ENCODE assay signal across 1 cellular context in the genomic region with DNA sequence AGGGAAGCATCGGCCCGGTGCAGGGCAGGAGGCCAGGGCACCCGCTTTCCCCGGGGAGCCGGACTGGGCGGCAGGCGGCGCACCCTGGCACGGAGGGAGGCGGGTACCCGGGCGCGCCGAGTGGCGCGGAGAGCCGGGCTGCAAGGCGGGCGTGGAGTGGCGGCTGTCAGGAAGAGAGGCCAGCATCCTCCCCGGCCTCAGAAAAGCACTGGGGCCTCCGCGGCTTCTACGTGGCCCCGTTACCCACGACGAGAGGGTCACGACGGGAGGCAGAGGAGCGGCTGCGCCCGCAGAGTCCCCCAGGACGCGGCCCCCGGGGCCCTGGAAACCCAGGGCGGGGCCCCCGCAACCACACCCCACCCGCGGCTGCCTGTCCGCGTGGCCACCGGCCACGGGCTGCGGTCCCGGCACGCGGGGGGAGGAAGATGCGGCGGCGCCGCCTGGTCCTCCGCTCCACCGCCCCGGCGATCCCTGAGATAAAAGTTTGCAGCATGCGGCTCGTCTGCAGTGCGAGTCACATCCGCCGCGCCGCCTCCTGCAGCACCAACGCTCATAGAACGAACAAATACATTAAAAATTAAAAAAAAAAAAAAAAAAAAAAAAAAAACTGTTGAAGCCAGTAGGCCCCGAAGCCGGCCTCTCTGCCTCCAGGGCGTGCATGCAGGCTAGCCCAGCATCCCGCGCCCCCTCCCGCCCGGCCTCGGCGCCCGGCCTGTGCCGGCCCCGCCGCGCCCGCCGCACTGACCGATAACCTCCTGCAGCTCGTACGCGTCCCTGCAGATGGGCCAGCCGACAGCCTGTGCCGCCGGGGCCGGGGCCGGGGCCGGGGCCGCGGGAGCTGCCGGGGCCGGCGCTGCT.
TF ChIP-seq lines count a peak whose summit lies in the region.

No MANE protein-coding gene starts in this region.

TF ChIP-seq in H1, 55 proteins besides CTCF, POLR2A, EP300 and RAD21 (continued from another document):
- TF ChIP-seq, protein P1, sequence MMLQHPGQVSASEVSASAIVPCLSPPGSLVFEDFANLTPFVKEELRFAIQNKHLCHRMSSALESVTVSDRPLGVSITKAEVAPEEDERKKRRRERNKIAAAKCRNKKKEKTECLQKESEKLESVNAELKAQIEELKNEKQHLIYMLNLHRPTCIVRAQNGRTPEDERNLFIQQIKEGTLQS (IDR thresholded peaks at IDR 0.05; ENCODE audit: insufficient read depth, low read depth, low read length) = no peak
- TF ChIP-seq CTBP2 (IDR thresholded peaks at IDR 0.05; ENCODE audit: borderline replicate concordance, insufficient read depth, insufficient read length, low read length) (no peak), RXRA (IDR thresholded peaks at IDR 0.05; ENCODE audit: insufficient read depth, low read depth, low read length) (no peak), SUZ12 (IDR thresholded peaks at IDR 0.05; ENCODE audit: low read length) (no peak), CHD2 (IDR thresholded peaks at IDR 0.05; ENCODE audit: low read length) (no peak), EGR1 (IDR thresholded peaks at IDR 0.05; ENCODE audit: borderline replicate concordance, low read depth, low read length) (no peak), CBX5 (IDR thresholded peaks at IDR 0.05; ENCODE audit: low read depth, low read length) (no peak), CHD1 (IDR thresholded peaks at IDR 0.05; ENCODE audit: low read depth, low read length) (no peak), RBBP5 (IDR thresholded peaks at IDR 0.05; ENCODE audit: borderline replicate concordance, low read depth, low read length) (peak; percentile 74; the same call in 1 of the 2 replicates), YY1 (IDR thresholded peaks at IDR 0.05; ENCODE audit: low read depth, low read length) (no peak), MAFK (IDR thresholded peaks at IDR 0.05; ENCODE audit: low read depth, low read length) (no peak), SRF (IDR thresholded peaks at IDR 0.05; ENCODE audit: low read depth, low read length) (no peak), CREB1 (IDR thresholded peaks at IDR 0.05) (no peak), NANOG (IDR thresholded peaks at IDR 0.05; ENCODE audit: insufficient read depth, low read depth, low read length, poor library complexity, severe bottlenecking) (no peak), TBP (IDR thresholded peaks at IDR 0.05; ENCODE audit: low read depth, low read length) (no peak), BACH1 (IDR thresholded peaks at IDR 0.05; ENCODE audit: low read length) (0 out of 2 replicates have a peak, but pooled peaks have one; percentile 26), POU5F1 (IDR thresholded peaks at IDR 0.05; ENCODE audit: low read depth, low read length) (no peak), EZH2 (IDR thresholded peaks at IDR 0.05; ENCODE audit: low read depth, low read length, severe bottlenecking) (no peak), JUND (IDR thresholded peaks at IDR 0.05; ENCODE audit: low read length) (no peak), TCF12 (IDR thresholded peaks at IDR 0.05; ENCODE audit: low read depth, low read length) (no peak), KDM4A (IDR thresholded peaks at IDR 0.05; ENCODE audit: low read depth, low read length, severe bottlenecking) (peak; percentile 84), KDM5A (IDR thresholded peaks at IDR 0.05; ENCODE audit: low read length) (no peak), SP4 (IDR thresholded peaks at IDR 0.05; ENCODE audit: low read length) (no peak), HDAC6 (IDR thresholded peaks at IDR 0.05; ENCODE audit: low read depth, low read length) (no peak), NRF1 (IDR thresholded peaks at IDR 0.05; ENCODE audit: low read depth, low read length) (no peak), GABPA (IDR thresholded peaks at IDR 0.05; ENCODE audit: borderline replicate concordance, insufficient read depth, low read length) (no peak), SP1 (IDR thresholded peaks at IDR 0.05; ENCODE audit: low read depth, low read length) (no peak), TAF7 (optimal IDR thresholded peaks at IDR 0.05; ENCODE audit: borderline replicate concordance, low read depth, low read length) (no peak), FOSL1 (IDR thresholded peaks at IDR 0.05; ENCODE audit: insufficient read depth, low read depth, low read length) (no peak), SIRT6 (IDR thresholded peaks at IDR 0.05; ENCODE audit: low read length) (no peak), SP2 (IDR thresholded peaks at IDR 0.05; ENCODE audit: low read length) (no peak), CEBPB (IDR thresholded peaks at IDR 0.05; ENCODE audit: low read depth, low read length) (no peak), HDAC2 (IDR thresholded peaks at IDR 0.05; ENCODE audit: borderline replicate concordance in 1 of 2, low read depth in 2 of 2, low read length in 2 of 2) (peak; percentile 21 to 78; a peak in 2 of 4 replicates)
- TF ChIP-seq, protein P2, sequence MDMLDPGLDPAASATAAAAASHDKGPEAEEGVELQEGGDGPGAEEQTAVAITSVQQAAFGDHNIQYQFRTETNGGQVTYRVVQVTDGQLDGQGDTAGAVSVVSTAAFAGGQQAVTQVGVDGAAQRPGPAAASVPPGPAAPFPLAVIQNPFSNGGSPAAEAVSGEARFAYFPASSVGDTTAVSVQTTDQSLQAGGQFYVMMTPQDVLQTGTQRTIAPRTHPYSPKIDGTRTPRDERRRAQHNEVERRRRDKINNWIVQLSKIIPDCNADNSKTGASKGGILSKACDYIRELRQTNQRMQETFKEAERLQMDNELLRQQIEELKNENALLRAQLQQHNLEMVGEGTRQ (IDR thresholded peaks at IDR 0.05; ENCODE audit: low read length) = no peak
- TF ChIP-seq, protein P3, sequence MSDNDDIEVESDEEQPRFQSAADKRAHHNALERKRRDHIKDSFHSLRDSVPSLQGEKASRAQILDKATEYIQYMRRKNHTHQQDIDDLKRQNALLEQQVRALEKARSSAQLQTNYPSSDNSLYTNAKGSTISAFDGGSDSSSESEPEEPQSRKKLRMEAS (IDR thresholded peaks at IDR 0.05) = peak; percentile 44; the same call in 1 of the 2 replicates
- TF ChIP-seq, protein P4, sequence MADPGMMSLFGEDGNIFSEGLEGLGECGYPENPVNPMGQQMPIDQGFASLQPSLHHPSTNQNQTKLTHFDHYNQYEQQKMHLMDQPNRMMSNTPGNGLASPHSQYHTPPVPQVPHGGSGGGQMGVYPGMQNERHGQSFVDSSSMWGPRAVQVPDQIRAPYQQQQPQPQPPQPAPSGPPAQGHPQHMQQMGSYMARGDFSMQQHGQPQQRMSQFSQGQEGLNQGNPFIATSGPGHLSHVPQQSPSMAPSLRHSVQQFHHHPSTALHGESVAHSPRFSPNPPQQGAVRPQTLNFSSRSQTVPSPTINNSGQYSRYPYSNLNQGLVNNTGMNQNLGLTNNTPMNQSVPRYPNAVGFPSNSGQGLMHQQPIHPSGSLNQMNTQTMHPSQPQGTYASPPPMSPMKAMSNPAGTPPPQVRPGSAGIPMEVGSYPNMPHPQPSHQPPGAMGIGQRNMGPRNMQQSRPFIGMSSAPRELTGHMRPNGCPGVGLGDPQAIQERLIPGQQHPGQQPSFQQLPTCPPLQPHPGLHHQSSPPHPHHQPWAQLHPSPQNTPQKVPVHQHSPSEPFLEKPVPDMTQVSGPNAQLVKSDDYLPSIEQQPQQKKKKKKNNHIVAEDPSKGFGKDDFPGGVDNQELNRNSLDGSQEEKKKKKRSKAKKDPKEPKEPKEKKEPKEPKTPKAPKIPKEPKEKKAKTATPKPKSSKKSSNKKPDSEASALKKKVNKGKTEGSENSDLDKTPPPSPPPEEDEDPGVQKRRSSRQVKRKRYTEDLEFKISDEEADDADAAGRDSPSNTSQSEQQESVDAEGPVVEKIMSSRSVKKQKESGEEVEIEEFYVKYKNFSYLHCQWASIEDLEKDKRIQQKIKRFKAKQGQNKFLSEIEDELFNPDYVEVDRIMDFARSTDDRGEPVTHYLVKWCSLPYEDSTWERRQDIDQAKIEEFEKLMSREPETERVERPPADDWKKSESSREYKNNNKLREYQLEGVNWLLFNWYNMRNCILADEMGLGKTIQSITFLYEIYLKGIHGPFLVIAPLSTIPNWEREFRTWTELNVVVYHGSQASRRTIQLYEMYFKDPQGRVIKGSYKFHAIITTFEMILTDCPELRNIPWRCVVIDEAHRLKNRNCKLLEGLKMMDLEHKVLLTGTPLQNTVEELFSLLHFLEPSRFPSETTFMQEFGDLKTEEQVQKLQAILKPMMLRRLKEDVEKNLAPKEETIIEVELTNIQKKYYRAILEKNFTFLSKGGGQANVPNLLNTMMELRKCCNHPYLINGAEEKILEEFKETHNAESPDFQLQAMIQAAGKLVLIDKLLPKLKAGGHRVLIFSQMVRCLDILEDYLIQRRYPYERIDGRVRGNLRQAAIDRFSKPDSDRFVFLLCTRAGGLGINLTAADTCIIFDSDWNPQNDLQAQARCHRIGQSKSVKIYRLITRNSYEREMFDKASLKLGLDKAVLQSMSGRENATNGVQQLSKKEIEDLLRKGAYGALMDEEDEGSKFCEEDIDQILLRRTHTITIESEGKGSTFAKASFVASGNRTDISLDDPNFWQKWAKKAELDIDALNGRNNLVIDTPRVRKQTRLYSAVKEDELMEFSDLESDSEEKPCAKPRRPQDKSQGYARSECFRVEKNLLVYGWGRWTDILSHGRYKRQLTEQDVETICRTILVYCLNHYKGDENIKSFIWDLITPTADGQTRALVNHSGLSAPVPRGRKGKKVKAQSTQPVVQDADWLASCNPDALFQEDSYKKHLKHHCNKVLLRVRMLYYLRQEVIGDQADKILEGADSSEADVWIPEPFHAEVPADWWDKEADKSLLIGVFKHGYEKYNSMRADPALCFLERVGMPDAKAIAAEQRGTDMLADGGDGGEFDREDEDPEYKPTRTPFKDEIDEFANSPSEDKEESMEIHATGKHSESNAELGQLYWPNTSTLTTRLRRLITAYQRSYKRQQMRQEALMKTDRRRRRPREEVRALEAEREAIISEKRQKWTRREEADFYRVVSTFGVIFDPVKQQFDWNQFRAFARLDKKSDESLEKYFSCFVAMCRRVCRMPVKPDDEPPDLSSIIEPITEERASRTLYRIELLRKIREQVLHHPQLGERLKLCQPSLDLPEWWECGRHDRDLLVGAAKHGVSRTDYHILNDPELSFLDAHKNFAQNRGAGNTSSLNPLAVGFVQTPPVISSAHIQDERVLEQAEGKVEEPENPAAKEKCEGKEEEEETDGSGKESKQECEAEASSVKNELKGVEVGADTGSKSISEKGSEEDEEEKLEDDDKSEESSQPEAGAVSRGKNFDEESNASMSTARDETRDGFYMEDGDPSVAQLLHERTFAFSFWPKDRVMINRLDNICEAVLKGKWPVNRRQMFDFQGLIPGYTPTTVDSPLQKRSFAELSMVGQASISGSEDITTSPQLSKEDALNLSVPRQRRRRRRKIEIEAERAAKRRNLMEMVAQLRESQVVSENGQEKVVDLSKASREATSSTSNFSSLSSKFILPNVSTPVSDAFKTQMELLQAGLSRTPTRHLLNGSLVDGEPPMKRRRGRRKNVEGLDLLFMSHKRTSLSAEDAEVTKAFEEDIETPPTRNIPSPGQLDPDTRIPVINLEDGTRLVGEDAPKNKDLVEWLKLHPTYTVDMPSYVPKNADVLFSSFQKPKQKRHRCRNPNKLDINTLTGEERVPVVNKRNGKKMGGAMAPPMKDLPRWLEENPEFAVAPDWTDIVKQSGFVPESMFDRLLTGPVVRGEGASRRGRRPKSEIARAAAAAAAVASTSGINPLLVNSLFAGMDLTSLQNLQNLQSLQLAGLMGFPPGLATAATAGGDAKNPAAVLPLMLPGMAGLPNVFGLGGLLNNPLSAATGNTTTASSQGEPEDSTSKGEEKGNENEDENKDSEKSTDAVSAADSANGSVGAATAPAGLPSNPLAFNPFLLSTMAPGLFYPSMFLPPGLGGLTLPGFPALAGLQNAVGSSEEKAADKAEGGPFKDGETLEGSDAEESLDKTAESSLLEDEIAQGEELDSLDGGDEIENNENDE (IDR thresholded peaks at IDR 0.05; ENCODE audit: insufficient replicate concordance, low read length) = no peak
- TF ChIP-seq, protein P5, sequence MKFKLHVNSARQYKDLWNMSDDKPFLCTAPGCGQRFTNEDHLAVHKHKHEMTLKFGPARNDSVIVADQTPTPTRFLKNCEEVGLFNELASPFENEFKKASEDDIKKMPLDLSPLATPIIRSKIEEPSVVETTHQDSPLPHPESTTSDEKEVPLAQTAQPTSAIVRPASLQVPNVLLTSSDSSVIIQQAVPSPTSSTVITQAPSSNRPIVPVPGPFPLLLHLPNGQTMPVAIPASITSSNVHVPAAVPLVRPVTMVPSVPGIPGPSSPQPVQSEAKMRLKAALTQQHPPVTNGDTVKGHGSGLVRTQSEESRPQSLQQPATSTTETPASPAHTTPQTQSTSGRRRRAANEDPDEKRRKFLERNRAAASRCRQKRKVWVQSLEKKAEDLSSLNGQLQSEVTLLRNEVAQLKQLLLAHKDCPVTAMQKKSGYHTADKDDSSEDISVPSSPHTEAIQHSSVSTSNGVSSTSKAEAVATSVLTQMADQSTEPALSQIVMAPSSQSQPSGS (IDR thresholded peaks at IDR 0.05; ENCODE audit: low read length) = no peak
